Comparison of ENCODE assay signal across 9 cellular contexts in the genomic region with DNA sequence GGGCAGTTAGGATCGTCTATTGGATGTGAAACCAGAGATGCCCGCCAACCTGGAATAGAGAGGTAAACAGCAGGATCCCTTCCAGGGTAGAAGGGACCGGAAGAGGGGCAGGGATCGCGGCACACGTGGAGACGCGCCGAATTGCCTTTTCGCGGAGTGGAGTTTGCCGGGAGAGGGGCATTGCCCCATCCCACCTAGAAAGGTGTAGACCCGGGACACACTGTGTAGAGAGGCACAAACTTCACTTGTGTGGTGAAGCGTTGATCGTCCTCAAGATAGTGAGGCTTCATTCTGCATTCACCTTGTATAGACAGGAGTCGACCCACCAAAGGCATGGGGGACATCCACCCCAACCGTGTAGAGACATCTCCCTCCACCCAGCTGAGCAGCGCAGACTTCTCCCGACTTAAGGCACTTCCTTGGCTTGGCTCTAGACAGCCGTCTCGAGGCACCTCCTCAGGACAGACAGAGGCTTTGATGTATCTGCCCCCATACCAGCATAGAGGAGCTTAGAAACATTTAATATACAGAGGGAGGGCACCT. TPM values are rescaled to one million over a fixed set of nuclear protein-coding genes. Genes with fewer than 3 reads are reported as not detected.
A peak's percentile ranks its signal among the peaks of the same experiment; 100 is the strongest.
DNase-seq lines count a peak whose midpoint lies in the region; ATAC-seq, FAIRE-seq and TF ChIP-seq lines count a peak whose summit lies in the region.
"Had no signal": no experiment of that assay in that cellular context is flagged by ENCODE, and none has a peak within 500 bp of the region (broad histone marks: within the 10 kb centered on the region; RNA-seq: fewer than 3 reads in every experiment).

No MANE protein-coding gene starts in this region.

- no peaks in the 10 kb centered on the region for H3K9me2 ChIP-seq in Loucy (replicated peaks; ENCODE audit: low read depth, low read length)

- ATAC-seq in GM21529 (IDR thresholded peaks at IDR 0.05; ENCODE audit: unreplicated experiment) (peak; percentile 10), lung (ENCODE audit: insufficient read depth, low FRiP score) (no peak)

- H3K4me1 ChIP-seq in Loucy (ENCODE audit: insufficient read depth, low read length, poor library complexity, severe bottlenecking): peaks cover 8% of the 10 kb centered on the region
- H3K4me1 ChIP-seq in lung (ENCODE audit: control insufficient read depth in 2 of 2, insufficient read depth in 2 of 2, low read length in 2 of 2): peaks cover 2 to 13% of the 10 kb centered on the region in 2 donors
- peaks cover 0 to 23% (median 4%) of the 10 kb centered on the region in 4 donors for H3K4me1 ChIP-seq in tibial nerve

- peak overlapping the region; percentile 90 for H3K4me3 ChIP-seq in Loucy (ENCODE audit: low read length, poor library complexity, severe bottlenecking)
- H3K4me3 ChIP-seq in bronchial epithelial cell (ENCODE audit: low read depth, low read length): peak overlapping the region; percentile 80
- H3K4me3 ChIP-seq in lung: peak overlapping the region; percentile 69
- H3K4me3 ChIP-seq in tibial nerve: peak overlapping the region; percentile 51 to 71 (median 64)

- WGBS in lung, 2 donors: 0 to 41% methylated on average over 19 to 21 of the region's 21 CpGs
- WGBS in tibial nerve, 2 donors: 0 to 43% methylated on average over 12 to 21 of the region's 21 CpGs

- H3K27ac ChIP-seq in lung (ENCODE audit: low read depth in 1 of 2, low read length in 1 of 2): peak overlapping the region; percentile 57 to 62
- peak overlapping the region; percentile 7 to 91 (median 71) for H3K27ac ChIP-seq in tibial nerve

- no peak for FAIRE-seq in bronchial epithelial cell (lab: Jason Lieb, UNC)

- H3K27me3 ChIP-seq in Loucy (ENCODE audit: insufficient read depth, low read length, poor library complexity, severe bottlenecking) (no peaks in the 10 kb centered on the region), bronchial epithelial cell (ENCODE audit: control insufficient read depth, insufficient read depth, low read length) (no peaks in the 10 kb centered on the region), lung (ENCODE audit: control insufficient read depth, insufficient read depth) (no peaks in the 10 kb centered on the region), tibial nerve (no peaks in the 10 kb centered on the region)

- TF ChIP-seq CTCF in Loucy (conservative IDR thresholded peaks at IDR 0.05; ENCODE audit: low read length) (no peak), bronchial epithelial cell (IDR thresholded peaks at IDR 0.05; ENCODE audit: insufficient read depth, low read length, severe bottlenecking) (no peak), lung (IDR thresholded peaks at IDR 0.05; ENCODE audit: control extremely low read depth, extremely low read depth) (no peak), tibial nerve (IDR thresholded peaks at IDR 0.05) (no peak)

- H3F3A ChIP-seq in Loucy (ENCODE audit: low read depth): no peaks in the 10 kb centered on the region

- DNase-seq in Daoy (ENCODE audit: low read depth) (peak; percentile 6), bronchial epithelial cell (ENCODE audit: low read depth) (no peak), lung (ENCODE audit: low spot score) (no peak), tibial nerve (ENCODE audit: low spot score in 2 of 2) (peak in 1 of 2 donors; percentile 4), MV-4-11 (lab: John Stamatoyannopoulos, UW) (no peak), NCI-H1694 treated with DMSO at 0.1 percent for 48 hours (lab: John Stamatoyannopoulos, UW) (no peak)

- H3K4me2 ChIP-seq in Loucy (ENCODE audit: low read depth, low read length, poor library complexity, severe bottlenecking): peak overlapping the region; percentile 82

- no peaks in the 10 kb centered on the region for H3K36me3 ChIP-seq in Loucy (ENCODE audit: insufficient read depth, low read length)
- H3K36me3 ChIP-seq in bronchial epithelial cell (ENCODE audit: control insufficient read depth, insufficient read depth, low read length): no peaks in the 10 kb centered on the region
- H3K36me3 ChIP-seq in lung (ENCODE audit: control insufficient read depth in 2 of 2, insufficient read depth in 2 of 2, low read length in 2 of 2): no peaks in the 10 kb centered on the region
- no peaks in the 10 kb centered on the region for H3K36me3 ChIP-seq in tibial nerve

- no peak for TF ChIP-seq EP300 in tibial nerve (IDR thresholded peaks at IDR 0.05)

- H3K9ac ChIP-seq in Loucy (ENCODE audit: low read depth, low read length, poor library complexity, severe bottlenecking): peak overlapping the region; percentile 90

- peak overlapping the region; percentile 92 for H2AFZ ChIP-seq in Loucy (ENCODE audit: low read length)

- no peak for TF ChIP-seq POLR2A in tibial nerve (IDR thresholded peaks at IDR 0.05)

- H4K20me1 ChIP-seq in Loucy (ENCODE audit: insufficient read depth, low read length, poor library complexity, severe bottlenecking): peaks cover 4% of the 10 kb centered on the region

- peaks cover 46% of the 10 kb centered on the region for H3K79me2 ChIP-seq in Loucy (ENCODE audit: insufficient read depth, low read length)

- no peaks in the 10 kb centered on the region for H3K9me3 ChIP-seq in Loucy (ENCODE audit: insufficient read depth, low read depth, low read length)
- peaks cover 0 to 6% of the 10 kb centered on the region in 2 donors for H3K9me3 ChIP-seq in lung (ENCODE audit: control insufficient read depth in 2 of 2, insufficient read depth in 1 of 2, low read length in 1 of 2)
- H3K9me3 ChIP-seq in tibial nerve: no peaks in the 10 kb centered on the region

RNA-seq across cellular contexts. Expression of a gene that starts 0.4 kb away (rescaled TPM):
- 36.6 and 47.8 TPM in 2 replicates for total RNA-seq in Daoy (2014; rRNA removed; shearing (Covaris generic))
- total RNA-seq in bronchial epithelial cell (20.5 and 26.9 TPM in 2 replicates), lung (10 to 100 TPM; 33.6 to 42.9 TPM), tibial nerve (10 to 100 TPM; 23.2 to 45.9 (median 27.1) TPM)
- 10 to 100 TPM in 1 of 2 donors, 1 to 10 TPM in 1; 4.0 to 12.6 TPM for polyA plus RNA-seq in lung

RNA-seq across cellular contexts. Expression of a gene that starts 34.4 kb away (rescaled TPM):
- total RNA-seq in Daoy (2014; rRNA removed; shearing (Covaris generic)): 1.2 and 2.5 TPM in 2 replicates
- 1.1 and 1.7 TPM in 2 replicates for total RNA-seq in bronchial epithelial cell
- 1 to 10 TPM; 3.6 to 6.4 TPM for total RNA-seq in lung
- 1 to 10 TPM; 1.3 to 1.4 TPM for polyA plus RNA-seq in lung
- 1 to 10 TPM; 4.2 to 9.3 (median 5.4) TPM for total RNA-seq in tibial nerve
- total RNA-seq: T-helper 2 cell treated with Interferon-gamma antibody and Interleukin-4, amounts not matched to agents 100 ng/mL and 5 ng/mL, for 36 hours had no signal
